29 cellular contexts compared by ENCODE assay signal in the genomic region with DNA sequence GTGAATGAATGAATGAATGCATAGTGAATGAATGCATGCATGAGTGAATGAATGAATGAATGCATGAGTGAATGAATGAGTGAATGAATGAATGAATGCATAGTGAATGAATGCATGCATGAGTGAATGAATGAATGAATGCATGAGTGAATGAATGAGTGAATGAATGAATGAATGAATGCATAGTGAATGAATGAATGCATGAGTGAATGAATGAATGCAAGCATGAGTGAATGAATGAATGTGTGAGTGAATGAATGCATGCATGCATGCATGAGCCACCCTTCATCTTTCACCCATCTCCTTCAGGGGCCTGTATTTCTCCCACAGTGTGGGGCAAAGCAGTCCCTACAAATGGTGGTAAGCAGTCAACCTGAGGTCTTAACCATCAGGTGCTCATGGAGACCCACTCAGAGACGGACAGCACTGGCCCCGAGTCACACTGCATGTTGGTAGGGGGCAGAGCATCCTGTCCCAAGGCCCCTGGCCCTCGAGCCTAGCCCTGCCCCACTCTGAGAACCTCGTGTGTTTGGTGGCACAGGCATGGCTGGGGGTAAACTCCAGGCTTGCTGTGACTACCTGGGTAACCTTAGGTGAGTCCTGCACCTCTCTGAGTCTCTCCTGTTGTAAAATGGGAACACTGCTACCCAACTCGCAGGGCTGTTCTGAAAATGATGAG. TPM values are rescaled to one million over a fixed set of nuclear protein-coding genes. Genes with fewer than 3 reads are reported as not detected.
DNase-seq lines count a peak whose midpoint lies in the region; ATAC-seq and TF ChIP-seq lines count a peak whose summit lies in the region.
"Had no signal": no experiment of that assay in that cellular context is flagged by ENCODE, and none has a peak within 500 bp of the region (broad histone marks: within the 10 kb centered on the region; RNA-seq: fewer than 3 reads in every experiment).

No MANE protein-coding gene starts in this region.

- no peak overlapping the region for H3K4me2 ChIP-seq in GM23338
- H3K4me2 ChIP-seq in mesendoderm (ENCODE audit: low read length), result no peak overlapping the region
- H3K4me2 ChIP-seq: BLaER1 treated with 17β-estradiol and CSF1 and Interleukin-3, amounts not matched to agents 10 nM and 100 nM had no signal

- H3K23ac ChIP-seq in mesendoderm (ENCODE audit: low read length), result no peak overlapping the region

- no peak overlapping the region for H4K8ac ChIP-seq in mesendoderm (ENCODE audit: low read depth, low read length)

- no peak for TF ChIP-seq CTCF in GM23338 (conservative IDR thresholded peaks at IDR 0.05; ENCODE audit: low read depth in 2 of 2)
- no peak for TF ChIP-seq CTCF in chondrocyte (IDR thresholded peaks at IDR 0.05)

- H3K9me2 ChIP-seq in GM23338 (ENCODE audit: insufficient read depth), result no peaks in the 10 kb centered on the region

- no peak overlapping the region for H2BK15ac ChIP-seq in mesendoderm (replicated peaks; ENCODE audit: low read depth)

- CTCF ChIA-PET in activated naive CD4-positive, alpha-beta T cell treated with anti-CD3 and anti-CD28 coated beads for 36 hours (lab: Charles Lee), result interaction anchor here (1.2 to 2.1 kb wide), 3 partner anchors 27 to 271 kb away, joined by 3 to 14 read pairs (median 8); no protein-coding TSS in a partner anchor

- H3K79me1 ChIP-seq in mesendoderm (ENCODE audit: low read length), result no peaks in the 10 kb centered on the region

- whole genome bisulfite sequencing in mesendoderm (ENCODE audit: extremely low coverage, insufficient coverage, low lambda C conversion rate), result no CpG with 5 or more reads among the region's 5 CpGs

- H3K56ac ChIP-seq in mesendoderm (ENCODE audit: low read length), result no peak overlapping the region

- no peak overlapping the region for H4K5ac ChIP-seq in mesendoderm (ENCODE audit: low read length)

- H3K36me3 ChIP-seq in GM23338 (ENCODE audit: insufficient read depth) (no peaks in the 10 kb centered on the region), mesendoderm (ENCODE audit: control insufficient read depth, insufficient read depth, low read length) (no peaks in the 10 kb centered on the region)
- H3K36me3 ChIP-seq: adrenal gland; BLaER1 treated with 17β-estradiol and CSF1 and Interleukin-3, amounts not matched to agents 10 nM and 100 nM; brain microvascular endothelial cell; neutrophil; right lobe of liver; upper lobe of left lung had no signal

- H2AK5ac ChIP-seq in mesendoderm (ENCODE audit: low read length), result no peak overlapping the region

- DNase-seq in GM23338 (ENCODE audit: low spot score), result peak; percentile 24
- DNase-seq in LHCN-M2 (ENCODE audit: low read depth), result peak; percentile 5
- peak; percentile 70 for DNase-seq in chondrocyte (ENCODE audit: low spot score)
- DNase-seq in mesendoderm, result peak; percentile 44
- DNase-seq in activated naive CD4-positive, alpha-beta T cell treated with anti-CD3 and anti-CD28 coated beads for 36 hours, result no peak
- DNase-seq in NCI-H510A treated with DMSO at 0.1 percent for 48 hours (lab: John Stamatoyannopoulos, UW), result no peak
- DNase-seq: activated CD4-positive, alpha-beta T cell treated with anti-CD3 and anti-CD28 coated beads for 4 hours; activated T-cell treated with anti-CD3 and anti-CD28 coated beads, Interleukin-2, amount 50 U/mL, for 4 hours; adrenal gland; brain microvascular endothelial cell; COR-L47; DND-41; effector CD4-positive, alpha-beta T cell; foreskin fibroblast; IMR-90; NCI-H1105 treated with DMSO at 0.1 percent for 48 hours; NCI-H2029; NCI-H226; NCI-H774; right lobe of liver; stimulated activated CD4-positive, alpha-beta T cell treated with anti-CD3 and anti-CD28 coated beads, Interleukin-2, amount 100 ng/mL, for 48 hours; upper lobe of left lung had no signal

- H3K9me3 Mint-ChIP-seq in GM23338, result no peaks in the 10 kb centered on the region; the same call in 1 of the 3 replicates
- no peaks in the 10 kb centered on the region for H3K9me3 Mint-ChIP-seq in chondrocyte (ENCODE audit: low read depth)
- no peaks in the 10 kb centered on the region for H3K9me3 Mint-ChIP-seq in activated naive CD4-positive, alpha-beta T cell treated with anti-CD3 and anti-CD28 coated beads for 36 hours
- H3K9me3 Mint-ChIP-seq: activated T-cell treated with anti-CD3 and anti-CD28 coated beads, Interleukin-2, amount 50 U/mL, for 4 hours had no signal

- H3K27ac Mint-ChIP-seq in GM23338, result no peak overlapping the region
- no peak overlapping the region for H3K27ac Mint-ChIP-seq in chondrocyte (ENCODE audit: unreplicated experiment)
- H3K27ac Mint-ChIP-seq in activated naive CD4-positive, alpha-beta T cell treated with anti-CD3 and anti-CD28 coated beads for 36 hours, result no peak overlapping the region
- H3K27ac Mint-ChIP-seq: progenitor cell of endocrine pancreas had no signal

- ATAC-seq in GM23338 (no peak), GM18868 (IDR thresholded peaks at IDR 0.05; ENCODE audit: unreplicated experiment) (no peak)
- ATAC-seq: SK-N-SH treated with all-trans-retinoic acid at 6 μM for 48 hours had no signal

- H3K4me3 Mint-ChIP-seq in GM23338 (no peak overlapping the region), chondrocyte (ENCODE audit: unreplicated experiment) (no peak overlapping the region)
- no peak overlapping the region for H3K4me3 Mint-ChIP-seq in activated naive CD4-positive, alpha-beta T cell treated with anti-CD3 and anti-CD28 coated beads for 36 hours
- H3K4me3 Mint-ChIP-seq: activated T-cell treated with anti-CD3 and anti-CD28 coated beads, Interleukin-2, amount 50 U/mL, for 4 hours had no signal

- no peak overlapping the region for H2BK5ac ChIP-seq in mesendoderm (ENCODE audit: low read length)

- H4K20me1 ChIP-seq in GM23338 (replicated peaks; ENCODE audit: insufficient read depth), result no peaks in the 10 kb centered on the region

- H3K9ac ChIP-seq in mesendoderm (ENCODE audit: low read length), result no peak overlapping the region
- H3K9ac ChIP-seq: BLaER1 treated with 17β-estradiol and CSF1 and Interleukin-3, amounts not matched to agents 10 nM and 100 nM had no signal

- H3K4me3 ChIP-seq in GM23338 (no peak overlapping the region), mesendoderm (ENCODE audit: low read length) (no peak overlapping the region)
- H3K4me3 ChIP-seq: adrenal gland; BLaER1 treated with 17β-estradiol and CSF1 and Interleukin-3, amounts not matched to agents 10 nM and 100 nM; right lobe of liver; upper lobe of left lung had no signal

- H3K79me2 ChIP-seq in GM23338 (replicated peaks; ENCODE audit: insufficient read depth) (no peaks in the 10 kb centered on the region), mesendoderm (ENCODE audit: control insufficient read depth, insufficient read depth, low read length) (no peaks in the 10 kb centered on the region)

- H3K27me3 ChIP-seq in GM23338 (ENCODE audit: insufficient read depth) (no peaks in the 10 kb centered on the region), mesendoderm (ENCODE audit: insufficient read depth, low read length, poor library complexity) (no peaks in the 10 kb centered on the region)
- H3K27me3 ChIP-seq: brain microvascular endothelial cell, right lobe of liver, upper lobe of left lung had no signal

- peak overlapping the region; percentile 47; the same call in 1 of the 2 replicates for H2AFZ ChIP-seq in GM23338

- H3K27ac ChIP-seq in GM23338 (ENCODE audit: low read depth), result no peak overlapping the region
- no peak overlapping the region for H3K27ac ChIP-seq in mesendoderm (ENCODE audit: low read depth, low read length)
- H3K27ac ChIP-seq: adrenal gland; BLaER1 treated with 17β-estradiol and CSF1 and Interleukin-3, amounts not matched to agents 10 nM and 100 nM; brain microvascular endothelial cell; epithelial cell of prostate; neutrophil; right lobe of liver; upper lobe of left lung had no signal

- H3K36me3 Mint-ChIP-seq in GM23338 (ENCODE audit: low read depth) (no peaks in the 10 kb centered on the region), chondrocyte (ENCODE audit: low read depth) (no peaks in the 10 kb centered on the region)
- H3K36me3 Mint-ChIP-seq in activated naive CD4-positive, alpha-beta T cell treated with anti-CD3 and anti-CD28 coated beads for 36 hours (ENCODE audit: low read depth), result no peaks in the 10 kb centered on the region

- peaks cover 12% of the 10 kb centered on the region for H3K4me1 ChIP-seq in GM23338 (ENCODE audit: insufficient read depth)
- H3K4me1 ChIP-seq in mesendoderm (ENCODE audit: control insufficient read depth, low read depth, low read length), result no peaks in the 10 kb centered on the region
- H3K4me1 ChIP-seq: adrenal gland; BLaER1 treated with 17β-estradiol and CSF1 and Interleukin-3, amounts not matched to agents 10 nM and 100 nM; right lobe of liver; upper lobe of left lung had no signal

- no peak overlapping the region for H2BK120ac ChIP-seq in mesendoderm (ENCODE audit: low read depth, low read length)

- intact Hi-C loops in activated naive CD4-positive, alpha-beta T cell treated with anti-CD3 and anti-CD28 coated beads for 36 hours (cut with micrococcal nuclease), result no loop called here

- H3K4ac ChIP-seq in mesendoderm (ENCODE audit: low read depth, low read length), result no peak overlapping the region

- peaks cover 5% of the 10 kb centered on the region; the same call in 1 of the 2 replicates for H3F3A ChIP-seq in GM23338 (replicated peaks; ENCODE audit: low read depth)

- H3K27me3 Mint-ChIP-seq in GM23338 (ENCODE audit: insufficient read depth, low read depth, poor library complexity) (peaks cover 25% of the 10 kb centered on the region), chondrocyte (ENCODE audit: low read depth) (peaks cover 30% of the 10 kb centered on the region)
- peaks cover 4% of the 10 kb centered on the region for H3K27me3 Mint-ChIP-seq in activated naive CD4-positive, alpha-beta T cell treated with anti-CD3 and anti-CD28 coated beads for 36 hours (ENCODE audit: low read depth)

- peaks cover 17% of the 10 kb centered on the region for H3K4me1 Mint-ChIP-seq in GM23338
- H3K4me1 Mint-ChIP-seq in chondrocyte (ENCODE audit: low read depth), result no peaks in the 10 kb centered on the region
- H3K4me1 Mint-ChIP-seq in activated naive CD4-positive, alpha-beta T cell treated with anti-CD3 and anti-CD28 coated beads for 36 hours (ENCODE audit: low read depth), result no peaks in the 10 kb centered on the region

- H3K18ac ChIP-seq in mesendoderm (ENCODE audit: low read length), result no peak overlapping the region

TF ChIP-seq in GM23338, 12 proteins besides CTCF, POLR2A, EP300 and RAD21 (continues in another document):
- TF ChIP-seq STAT1 (IDR thresholded peaks at IDR 0.05; ENCODE audit: unreplicated experiment), result no peak
- no peak for TF ChIP-seq ZNF331 (CRISPR knock-in tag; IDR thresholded peaks at IDR 0.05; ENCODE audit: low read depth)
- no peak for TF ChIP-seq JUNB (IDR thresholded peaks at IDR 0.05; ENCODE audit: unreplicated experiment)
- no peak for TF ChIP-seq CREB1 (CRISPR knock-in tag; IDR thresholded peaks at IDR 0.05; ENCODE audit: low read depth)
- TF ChIP-seq EZH2 (IDR thresholded peaks at IDR 0.05; ENCODE audit: low read depth, unreplicated experiment), result no peak

RNA-seq across cellular contexts. Expression of a gene that starts 28.0 kb away (rescaled TPM):
- 0.03 TPM in 1 of 2 replicates, not detected in the other for total RNA-seq in GM23338 (2014; rRNA removed; shearing (Covaris generic))
- polyA plus RNA-seq in GM23338 (2016; fragmentation: Nextera tagmentation; extraction: Ambion mirVana), result not detected in 2 replicates
- total RNA-seq in LHCN-M2 (2014; rRNA removed) (not detected in 2 replicates), chondrocyte (not detected in 3 replicates)
- not detected for polyA plus RNA-seq in LHCN-M2 (2012)
- 0.06 TPM for polyA plus RNA-seq in mesendoderm (2013, experiment 1 of 2)
- polyA plus RNA-seq in mesendoderm (2013, experiment 2 of 2), result 0.01 TPM
- total RNA-seq in activated naive CD4-positive, alpha-beta T cell treated with anti-CD3 and anti-CD28 coated beads for 36 hours, result not detected
- total RNA-seq: activated T-cell treated with anti-CD3 and anti-CD28 coated beads, Interleukin-2, amount 50 U/mL, for 4 hours; adrenal gland; IMR-90; progenitor cell of endocrine pancreas; right lobe of liver; T-helper 2 cell treated with Interferon-gamma antibody and Interleukin-4, amounts not matched to agents 100 ng/mL and 5 ng/mL, for 36 hours; upper lobe of left lung had no signal
- polyA plus RNA-seq: adrenal gland, IMR-90 had no signal

Comparison
In these comparisons a context has a peak if more than half of its experiments do, and no peak if none do; other contexts are left out.
1. DNase-seq: peak in GM23338 (single experiment), LHCN-M2 (single experiment), chondrocyte (single experiment) and mesendoderm (single experiment); none in activated naive CD4-positive, alpha-beta T cell treated with anti-CD3 and anti-CD28 coated beads for 36 hours (single experiment) and NCI-H510A treated with DMSO at 0.1 percent for 48 hours (single experiment).